ENCODE assay signal across 6 cellular contexts in the genomic region with DNA sequence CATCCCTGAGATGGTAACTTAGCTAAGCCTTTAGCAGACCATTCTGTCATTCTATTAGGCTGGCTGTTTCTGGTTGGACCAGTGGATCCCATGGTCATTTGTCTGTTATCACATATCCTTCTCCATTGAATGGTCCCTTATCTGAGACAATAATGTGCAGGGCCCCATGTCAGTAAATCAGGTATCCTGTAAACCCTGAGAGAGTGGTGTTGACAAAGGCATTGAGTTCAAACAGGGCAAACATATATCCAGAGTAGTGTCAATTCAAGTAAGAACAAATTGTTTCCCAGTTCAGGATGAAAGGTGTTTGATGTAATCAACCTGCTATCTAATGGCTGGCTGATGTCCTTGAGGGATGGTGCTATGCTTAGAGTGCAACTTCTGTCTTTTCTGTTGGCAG.
"Had no signal": no experiment of that assay in that cellular context is flagged by ENCODE, and none has a peak within 500 bp of the region (broad histone marks: within the 10 kb centered on the region; RNA-seq: fewer than 3 reads in every experiment).

No MANE protein-coding gene starts in this region.

- FAIRE-seq: HTR-8/SVneo, K562 had no signal

- H3K4me3 ChIP-seq: K562 had no signal

- DNase-seq: IMR-90, KBM-7, KG1 had no signal

- ATAC-seq: K562 had no signal

- H3K27ac ChIP-seq: HL-60 had no signal
